ENCODE assay signal across 8 cellular contexts in the genomic region with DNA sequence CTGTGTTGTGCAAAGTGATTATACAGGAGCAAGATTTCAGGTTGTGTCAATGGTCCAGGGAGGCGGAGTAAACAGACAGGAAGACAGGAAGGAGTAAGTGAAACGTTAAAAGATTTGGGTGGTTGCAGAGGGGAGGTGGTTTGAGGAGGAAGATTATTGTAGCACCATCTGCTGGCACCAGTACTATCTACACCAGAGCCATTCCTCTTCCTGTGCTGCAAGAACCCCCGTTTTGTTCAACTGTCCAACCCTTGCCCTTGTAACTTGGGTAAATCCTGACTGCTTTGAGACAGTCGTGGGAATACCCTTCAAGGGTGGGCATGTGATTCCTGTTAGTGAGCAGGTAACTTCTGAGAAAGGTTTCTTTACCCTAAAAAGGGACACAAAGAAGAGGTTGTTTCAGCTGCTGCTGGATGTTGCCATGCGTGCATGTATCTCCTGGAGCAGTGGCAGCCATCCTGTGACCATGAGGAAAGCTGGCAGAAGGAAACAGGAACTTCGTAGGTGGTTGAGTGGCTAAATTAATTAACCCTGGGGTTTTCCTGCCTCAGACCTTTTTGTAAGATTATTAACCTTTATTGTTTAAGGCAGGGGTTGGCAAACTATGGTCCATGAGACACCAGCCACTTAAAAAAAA.
DNase-seq lines count a peak whose midpoint lies in the region; ATAC-seq and TF ChIP-seq lines count a peak whose summit lies in the region.

No MANE protein-coding gene starts in this region.

- H3K36me3 ChIP-seq in cardiac muscle cell, result no peaks in the 10 kb centered on the region
- no peaks in the 10 kb centered on the region for H3K36me3 ChIP-seq in gastrocnemius medialis

- H3K4me1 ChIP-seq in cardiac muscle cell (ENCODE audit: low read depth) (peaks cover 5% of the 10 kb centered on the region), gastrocnemius medialis (no peaks in the 10 kb centered on the region)

- H3K27me3 ChIP-seq in cardiac muscle cell, result no peaks in the 10 kb centered on the region
- no peaks in the 10 kb centered on the region for H3K27me3 ChIP-seq in gastrocnemius medialis

- H3K27ac ChIP-seq in cardiac muscle cell (no peak overlapping the region), gastrocnemius medialis (no peak overlapping the region)

- no peaks in the 10 kb centered on the region for H3K9me3 Mint-ChIP-seq in effector memory CD8-positive, alpha-beta T cell
- peaks cover 5% of the 10 kb centered on the region for H3K9me3 Mint-ChIP-seq in progenitor cell of endocrine pancreas (ENCODE audit: low read depth)

- H3K9me3 ChIP-seq in cardiac muscle cell (ENCODE audit: low read depth) (no peaks in the 10 kb centered on the region), gastrocnemius medialis (no peaks in the 10 kb centered on the region)

- in situ Hi-C loops in gastrocnemius medialis (cut with MboI; ENCODE audit: low sequenced_read_pairs in 4 of 4), result no loop called here

- H3K4me3 ChIP-seq in cardiac muscle cell, result no peak overlapping the region
- no peak overlapping the region for H3K4me3 ChIP-seq in gastrocnemius medialis

- TF ChIP-seq POLR2A in gastrocnemius medialis (IDR thresholded peaks at IDR 0.05), result no peak

- no peak overlapping the region for H3K27ac Mint-ChIP-seq in effector memory CD8-positive, alpha-beta T cell
- H3K27ac Mint-ChIP-seq in progenitor cell of endocrine pancreas, result no peak overlapping the region

- peak; percentile 97 for ATAC-seq in effector memory CD8-positive, alpha-beta T cell (replicated peaks)
- ATAC-seq in gastrocnemius medialis, result no peak
- no peak for ATAC-seq in HG03460 (IDR thresholded peaks at IDR 0.05; ENCODE audit: unreplicated experiment)

- H3K4me3 Mint-ChIP-seq in effector memory CD8-positive, alpha-beta T cell, result peak overlapping the region; percentile 18 to 28
- H3K4me3 Mint-ChIP-seq in progenitor cell of endocrine pancreas (ENCODE audit: low read depth), result no peak overlapping the region

- H3K27me3 Mint-ChIP-seq in effector memory CD8-positive, alpha-beta T cell, result no peaks in the 10 kb centered on the region
- H3K27me3 Mint-ChIP-seq in progenitor cell of endocrine pancreas, result no peaks in the 10 kb centered on the region

- intact Hi-C loops in cardiac septum (cut with DNase I) (no loop called here), gastrocnemius medialis (cut with DNase I; ENCODE audit: low total_unique reads) (no loop called here)

- H3K36me3 Mint-ChIP-seq in effector memory CD8-positive, alpha-beta T cell (ENCODE audit: insufficient read depth), result no peaks in the 10 kb centered on the region
- peaks cover 2% of the 10 kb centered on the region for H3K36me3 Mint-ChIP-seq in progenitor cell of endocrine pancreas (ENCODE audit: insufficient read depth)

- TF ChIP-seq CTCF in cardiac muscle cell (IDR thresholded peaks at IDR 0.05; ENCODE audit: low read depth, low read length) (peak; percentile 36), gastrocnemius medialis (IDR thresholded peaks at IDR 0.05 in 4 of 5, conservative IDR thresholded peaks at IDR 0.05 in 1 of 5) (no peak), progenitor cell of endocrine pancreas (IDR thresholded peaks at IDR 0.05; ENCODE audit: unreplicated experiment) (no peak)

- DNase-seq in cardiac muscle cell (ENCODE audit: low read depth in 1 of 2, low spot score in 1 of 2) (peak in 1 of 2 donors; percentile 47), cardiac septum (ENCODE audit: low spot score) (no peak), T-helper 2 cell (peak in 4 of 5 experiments; percentile 2 to 89 (median 25)), gastrocnemius medialis (no peak), progenitor cell of endocrine pancreas (ENCODE audit: low spot score, unreplicated experiment) (no peak)
- DNase-seq in effector memory CD8-positive, alpha-beta T cell, result peak; percentile 21 to 30 (median 27)
- peak; percentile 45 for DNase-seq in stimulated activated CD8-positive, alpha-beta memory T cell treated with anti-CD3 and anti-CD28 coated beads, Interleukin-4, amount 100 ng/mL, for 48 hours

- peaks cover 8 to 19% of the 10 kb centered on the region in 2 donors for H3K4me1 Mint-ChIP-seq in effector memory CD8-positive, alpha-beta T cell (ENCODE audit: low read depth in 2 of 2)
- peaks cover 13% of the 10 kb centered on the region for H3K4me1 Mint-ChIP-seq in progenitor cell of endocrine pancreas (ENCODE audit: low read depth)

Comparison
In these comparisons a context has a peak if more than half of its experiments do, and no peak if none do; other contexts are left out.
1. DNase-seq: peak in T-helper 2 cell (4 of 5), effector memory CD8-positive, alpha-beta T cell (3 of 3) and stimulated activated CD8-positive, alpha-beta memory T cell treated with anti-CD3 and anti-CD28 coated beads, Interleukin-4, amount 100 ng/mL, for 48 hours (single experiment); none in cardiac septum (single experiment), gastrocnemius medialis (0 of 2) and progenitor cell of endocrine pancreas (single experiment).